18 cellular contexts compared by ENCODE assay signal in genomic region chr20:22611636-22612035, GRCh38. TPM values are rescaled to one million over a fixed set of nuclear protein-coding genes. Genes with fewer than 3 reads are reported as not detected.
A peak's percentile ranks its signal among the peaks of the same experiment; 100 is the strongest.
DNase-seq lines count a peak whose midpoint lies in the region; ATAC-seq and TF ChIP-seq lines count a peak whose summit lies in the region.
"Had no signal": no experiment of that assay in that cellular context is flagged by ENCODE, and none has a peak within 500 bp of the region (broad histone marks: within the 10 kb centered on the region; RNA-seq: fewer than 3 reads in every experiment).

No MANE protein-coding gene starts in this region.

- DNase-seq in HT-29 (ENCODE audit: low spot score) (peak; percentile 3), NT2/D1 (ENCODE audit: low read depth, low spot score) (peak; percentile 33), endodermal cell (no peak), stomach (no peak), NCI-H1436 (lab: John Stamatoyannopoulos, UW) (no peak), Right ventricle myocardium inferior (ENCODE audit: missing footprints) (no peak)
- DNase-seq: ACHN; AML-193; Caco-2; CD4-positive, alpha-beta T cell; DMS79 treated with DMSO at 0.1 percent for 48 hours; GF-D8; GOT3; H9 had no signal

- no peaks in the 10 kb centered on the region for H3K27me3 ChIP-seq in NT2/D1 (ENCODE audit: insufficient read depth, insufficient read length)
- no peaks in the 10 kb centered on the region for H3K27me3 ChIP-seq in endodermal cell (ENCODE audit: control insufficient read depth, insufficient read depth, low read length, poor library complexity, severe bottlenecking)
- peaks cover 0 to 5% (median 0%) of the 10 kb centered on the region in 3 donors for H3K27me3 ChIP-seq in stomach

- peaks cover 34% of the 10 kb centered on the region for H3K4me1 Mint-ChIP-seq in endodermal cell

- H3K27ac ChIP-seq in endodermal cell (ENCODE audit: low read depth, low read length): no peak overlapping the region
- peak overlapping the region in 3 of 5 donors; percentile 47 to 65 (median 61) for H3K27ac ChIP-seq in stomach
- H3K27ac ChIP-seq: C4-2B, KMS-11 had no signal

- H3K9me3 Mint-ChIP-seq in endodermal cell: peaks cover 7% of the 10 kb centered on the region
- H3K9me3 Mint-ChIP-seq: CD4-positive, alpha-beta T cell had no signal

- intact Hi-C loops in stomach (cut with DNase I; ENCODE audit: low total_unique reads) (no loop called here), Right ventricle myocardium inferior (cut with DNase I) (no loop called here)

- no peak for TF ChIP-seq EP300 in stomach (IDR thresholded peaks at IDR 0.05)

- TF ChIP-seq CTCF in endodermal cell (conservative IDR thresholded peaks at IDR 0.05): no peak
- no peak for TF ChIP-seq CTCF in stomach (IDR thresholded peaks at IDR 0.05)

- H3K9me3 ChIP-seq in NT2/D1 (ENCODE audit: insufficient read depth, low read length) (no peaks in the 10 kb centered on the region; the same call in 1 of the 2 replicates), endodermal cell (ENCODE audit: control insufficient read depth, low read length) (no peaks in the 10 kb centered on the region), stomach (no peaks in the 10 kb centered on the region)
- H3K9me3 ChIP-seq: Caco-2 had no signal

- no peaks in the 10 kb centered on the region for H3K36me3 Mint-ChIP-seq in endodermal cell (ENCODE audit: low read depth)

- peaks cover 4% of the 10 kb centered on the region for H3K27me3 Mint-ChIP-seq in endodermal cell (ENCODE audit: insufficient read depth)
- H3K27me3 Mint-ChIP-seq: CD4-positive, alpha-beta T cell had no signal

- no peaks in the 10 kb centered on the region for H3K4me1 ChIP-seq in NT2/D1 (ENCODE audit: insufficient read depth, insufficient read length)
- H3K4me1 ChIP-seq in endodermal cell (ENCODE audit: control insufficient read depth, insufficient read depth, low read length): no peaks in the 10 kb centered on the region
- H3K4me1 ChIP-seq in stomach: peaks cover 0 to 6% (median 0%) of the 10 kb centered on the region in 4 donors
- H3K4me1 ChIP-seq: Caco-2 had no signal

- TF ChIP-seq POLR2A in stomach (IDR thresholded peaks at IDR 0.05): no peak

- H3K9ac ChIP-seq in NT2/D1 (ENCODE audit: insufficient read length, low read depth): no peak overlapping the region
- H3K9ac ChIP-seq in endodermal cell (ENCODE audit: extremely low read depth, low read length, poor library complexity, severe bottlenecking): no peak overlapping the region
- H3K9ac ChIP-seq: KMS-11 had no signal

- no peak for ATAC-seq in HG03571 (IDR thresholded peaks at IDR 0.05; ENCODE audit: unreplicated experiment)
- ATAC-seq in Right ventricle myocardium inferior: no peak

- H3K4me3 ChIP-seq in NT2/D1 (ENCODE audit: insufficient read length, low read depth) (no peak overlapping the region), endodermal cell (ENCODE audit: low read length) (peak overlapping the region; percentile 41), stomach (no peak overlapping the region)

- H3K27ac Mint-ChIP-seq in endodermal cell: no peak overlapping the region
- H3K27ac Mint-ChIP-seq: CD4-positive, alpha-beta T cell had no signal

- no peak overlapping the region for H3K4me3 Mint-ChIP-seq in endodermal cell
- H3K4me3 Mint-ChIP-seq: CD4-positive, alpha-beta T cell had no signal

- no peaks in the 10 kb centered on the region for H3K36me3 ChIP-seq in NT2/D1 (ENCODE audit: insufficient read depth, insufficient read length, low read length)
- H3K36me3 ChIP-seq in endodermal cell (ENCODE audit: control insufficient read depth, insufficient read depth, low read length): no peaks in the 10 kb centered on the region
- H3K36me3 ChIP-seq in stomach: no peaks in the 10 kb centered on the region

RNA-seq across cellular contexts. Expression of gene FOXA2, which starts 27.3 kb away (rescaled TPM):
- total RNA-seq in HT-29 (2014; rRNA removed; shearing (Covaris generic)): 9.1 and 9.4 TPM in 2 replicates
- total RNA-seq in endodermal cell: 100 to 1,000 TPM in 1 of 2 donors, 10 to 100 TPM in 1; 86.7 to 123 TPM
- 19.1 TPM for polyA plus RNA-seq in endodermal cell (2013, experiment 1 of 2)
- polyA plus RNA-seq in endodermal cell (2013, experiment 2 of 2): 21.7 TPM
- total RNA-seq in stomach: 10 to 100 TPM in 4 of 5 donors, 1 to 10 TPM in 1; 7.5 to 62.0 (median 26.1) TPM
- polyA plus RNA-seq in stomach: 10 to 100 TPM in 2 of 3 donors, 1 to 10 TPM in 1; 9.4 to 32.7 (median 13.3) TPM
- not detected for total RNA-seq in Right ventricle myocardium inferior
- total RNA-seq: CD4-positive, alpha-beta T cell; H9 had no signal
- polyA plus RNA-seq: BJ had no signal

Comparison
In these comparisons a context has a peak if more than half of its experiments do, and no peak if none do; other contexts are left out.
1. DNase-seq: peak in HT-29 (single experiment) and NT2/D1 (single experiment); none in endodermal cell (single experiment), stomach (single experiment), NCI-H1436 (single experiment) and Right ventricle myocardium inferior (single experiment).